Comparison of ENCODE assay signal across 15 cellular contexts in genomic region chr11:2803186-2804057, GRCh38.
DNase-seq lines count a peak whose midpoint lies in the region; TF ChIP-seq lines count a peak whose summit lies in the region.
"Had no signal": no experiment of that assay in that cellular context is flagged by ENCODE, and none has a peak within 500 bp of the region (broad histone marks: within the 10 kb centered on the region; RNA-seq: fewer than 3 reads in every experiment).

No MANE protein-coding gene starts in this region.

- WGBS in adrenal gland, 4 donors, result 90 to 99% (median 95%) methylated on average over 12 to 20 of the region's 20 CpGs
- WGBS in sigmoid colon, 2 donors, result 93 to 94% methylated on average over 20 of the region's 20 CpGs

- TF ChIP-seq CTCF in adrenal gland (IDR thresholded peaks at IDR 0.05) (no peak), sigmoid colon (IDR thresholded peaks at IDR 0.05) (no peak)

- peak; percentile 1 for DNase-seq in activated CD4-positive, alpha-beta T cell treated with anti-CD3 and anti-CD28 coated beads for 48 hours
- DNase-seq in activated CD4-positive, alpha-beta T cell treated with anti-CD3 and anti-CD28 coated beads, Interleukin-2, amount 50 U/mL, for 4 hours, result no peak
- DNase-seq in adrenal gland (peak; percentile 1 to 38 (median 12)), islet precursor cell (peak; percentile 38), sigmoid colon (peak; percentile 60), NOMO-1 treated with DMSO at 0.1 percent for 48 hours (lab: John Stamatoyannopoulos, UW; ENCODE audit: unreplicated experiment) (no peak), NCI-H82 treated with DMSO at 0.1 percent for 48 hours (lab: John Stamatoyannopoulos, UW; ENCODE audit: unreplicated experiment) (no peak), NCI-H1436 treated with DMSO at 0.1 percent for 48 hours (lab: John Stamatoyannopoulos, UW) (no peak)
- DNase-seq: anterior cingulate cortex; effector memory CD4-positive, alpha-beta T cell; left colon; NCI-H748 treated with DMSO at 0.1 percent for 48 hours; T-helper 9 cell had no signal

- H3K4me3 ChIP-seq in adrenal gland (no peak overlapping the region), sigmoid colon (no peak overlapping the region)
- H3K4me3 ChIP-seq: A549, gastroesophageal sphincter had no signal

- TF ChIP-seq POLR2A in adrenal gland (IDR thresholded peaks at IDR 0.05), result no peak
- no peak for TF ChIP-seq POLR2A in sigmoid colon (IDR thresholded peaks at IDR 0.05)

- H3K27me3 ChIP-seq in adrenal gland, result no peaks in the 10 kb centered on the region
- H3K27me3 ChIP-seq in sigmoid colon, result no peaks in the 10 kb centered on the region
- H3K27me3 ChIP-seq: gastroesophageal sphincter had no signal

- H3K9me3 ChIP-seq in adrenal gland (replicated peaks in 1 of 3) (no peaks in the 10 kb centered on the region), sigmoid colon (no peaks in the 10 kb centered on the region)
- H3K9me3 ChIP-seq: gastroesophageal sphincter had no signal

- H3K27ac ChIP-seq in adrenal gland (no peak overlapping the region), sigmoid colon (no peak overlapping the region)
- H3K27ac ChIP-seq: A549 had no signal

- intact Hi-C loops in adrenal gland (cut with DNase I) (no loop called here), sigmoid colon (cut with DNase I) (no loop called here)

- H3K36me3 ChIP-seq in adrenal gland (replicated peaks in 1 of 2) (no peaks in the 10 kb centered on the region), sigmoid colon (no peaks in the 10 kb centered on the region)
- H3K36me3 ChIP-seq: gastroesophageal sphincter had no signal

- TF ChIP-seq EP300 in sigmoid colon (IDR thresholded peaks at IDR 0.05), result no peak

- H3K4me1 ChIP-seq in adrenal gland (replicated peaks in 1 of 2), result peaks cover 0 to 12% of the 10 kb centered on the region in 2 donors
- H3K4me1 ChIP-seq in sigmoid colon, result peaks cover 0 to 31% (median 29%) of the 10 kb centered on the region in 4 donors

Comparison
In these comparisons a context has a peak if more than half of its experiments do, and no peak if none do; other contexts are left out.
1. DNase-seq: peak in activated CD4-positive, alpha-beta T cell treated with anti-CD3 and anti-CD28 coated beads for 48 hours (single experiment), adrenal gland (7 of 7), islet precursor cell (single experiment) and sigmoid colon (single experiment); none in activated CD4-positive, alpha-beta T cell treated with anti-CD3 and anti-CD28 coated beads, Interleukin-2, amount 50 U/mL, for 4 hours (0 of 2), NOMO-1 treated with DMSO at 0.1 percent for 48 hours (single experiment), NCI-H82 treated with DMSO at 0.1 percent for 48 hours (single experiment) and NCI-H1436 treated with DMSO at 0.1 percent for 48 hours (single experiment).